23 cellular contexts compared by ENCODE assay signal in genomic region chr7:132876576-132876975, GRCh38.
A peak's percentile ranks its signal among the peaks of the same experiment; 100 is the strongest.
DNase-seq lines count a peak whose midpoint lies in the region; ATAC-seq, FAIRE-seq and TF ChIP-seq lines count a peak whose summit lies in the region.
"Had no signal": no experiment of that assay in that cellular context is flagged by ENCODE, and none has a peak within 500 bp of the region (broad histone marks: within the 10 kb centered on the region; RNA-seq: fewer than 3 reads in every experiment).

No MANE protein-coding gene starts in this region.

- no peak for TF ChIP-seq CTCF in D721Med (IDR thresholded peaks at IDR 0.05; ENCODE audit: insufficient read depth, missing control alignments)

- no peak for FAIRE-seq in D721Med (lab: Jason Lieb, UNC)
- FAIRE-seq: GM12892, GM18507 had no signal

- H3K27me3 ChIP-seq in iPS-20b (ENCODE audit: insufficient read depth, low read length), result no peaks in the 10 kb centered on the region
- H3K27me3 ChIP-seq: BLaER1 had no signal

- no peak for ATAC-seq in GM18907 (IDR thresholded peaks at IDR 0.05; ENCODE audit: unreplicated experiment)
- ATAC-seq: A549 had no signal

- no peaks in the 10 kb centered on the region for H3K9me3 ChIP-seq in iPS-20b (ENCODE audit: insufficient read depth, low read depth, low read length)
- H3K9me3 ChIP-seq: A549, BLaER1 had no signal

- H3K27ac ChIP-seq in iPS-20b (ENCODE audit: low read length), result no peak overlapping the region
- H3K27ac ChIP-seq: A549, BLaER1, HL-60 had no signal

- H3K36me3 ChIP-seq in iPS-20b (ENCODE audit: insufficient read depth, low read depth, low read length), result no peaks in the 10 kb centered on the region

- DNase-seq in D721Med (ENCODE audit: insufficient read length, low spot score) (peak; percentile 23), NCI-H146 treated with DMSO at 0.1 percent for 48 hours (lab: John Stamatoyannopoulos, UW; ENCODE audit: unreplicated experiment) (peak; percentile 42), SK-N-DZ (ENCODE audit: low spot score) (peak; percentile 41), hippocampal formation (lab: John Stamatoyannopoulos, UW) (no peak), NCI-H128 (lab: John Stamatoyannopoulos, UW; ENCODE audit: unreplicated experiment) (no peak)
- DNase-seq: Calu3; CD4-positive, alpha-beta memory T cell; DMS53; HCEC 1CT; IMR-90; Karpas-422; NCI-H1694; NCI-H345; NCI-H524 treated with DMSO at 0.1 percent for 48 hours; NK-92 treated with Interleukin-12 subunit alpha and Interleukin-12 subunit beta, amount 100 ng/mL, for 24 hours; Right ventricle myocardium superior had no signal

- peak overlapping the region; percentile 33; the same call in 1 of the 2 replicates for H3K9ac ChIP-seq in iPS-20b (ENCODE audit: low read depth, low read length)
- H3K9ac ChIP-seq: BLaER1 had no signal

- H3K4me3 ChIP-seq in iPS-20b (ENCODE audit: low read length), result no peak overlapping the region
- H3K4me3 ChIP-seq: A549, BLaER1 had no signal

- peaks cover 30% of the 10 kb centered on the region for H3K4me1 ChIP-seq in iPS-20b (ENCODE audit: insufficient read depth, low read length)
- H3K4me1 ChIP-seq: A549 had no signal

Comparison
In these comparisons a context has a peak if more than half of its experiments do, and no peak if none do; other contexts are left out.
1. DNase-seq: peak in D721Med (single experiment), NCI-H146 treated with DMSO at 0.1 percent for 48 hours (single experiment) and SK-N-DZ (single experiment); none in hippocampal formation (0 of 2) and NCI-H128 (single experiment).